19 cellular contexts compared by ENCODE assay signal in the genomic region with DNA sequence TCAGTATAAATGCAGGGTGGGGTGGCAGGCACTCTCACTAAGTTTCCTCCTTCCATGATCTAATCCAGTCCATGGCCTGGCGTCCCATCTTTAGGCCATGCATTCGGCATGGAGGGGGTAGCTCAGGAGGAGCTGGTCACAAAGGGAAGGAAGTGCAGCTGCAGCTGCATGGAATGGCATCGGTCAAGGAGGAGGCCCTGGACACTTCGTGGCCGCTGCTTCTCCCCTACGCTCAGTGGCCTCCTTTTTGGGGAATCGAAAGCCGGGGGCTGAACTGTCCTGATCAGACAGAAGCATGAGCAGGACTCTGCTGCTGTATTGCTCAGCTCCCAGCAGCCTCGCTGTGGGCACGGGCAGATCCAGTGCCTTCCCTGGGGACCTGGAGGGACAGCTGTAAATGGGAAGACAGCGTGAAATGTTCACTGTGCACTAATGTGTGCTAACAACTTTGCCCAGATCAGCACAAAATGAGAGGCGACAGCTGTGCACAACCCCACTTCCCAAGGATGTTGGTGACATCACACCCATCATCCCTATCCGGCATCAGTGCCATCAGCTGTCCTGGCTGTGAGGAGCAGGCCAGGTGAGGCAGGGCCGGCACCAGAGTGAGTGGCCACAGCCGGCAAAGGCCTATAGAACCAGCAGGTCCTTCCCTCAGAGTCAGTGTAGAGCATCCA.
"Had no signal": no experiment of that assay in that cellular context is flagged by ENCODE, and none has a peak within 500 bp of the region (broad histone marks: within the 10 kb centered on the region; RNA-seq: fewer than 3 reads in every experiment).

No MANE protein-coding gene starts in this region.

- H3K4me3 ChIP-seq: coronary artery, smooth muscle cell, tibial artery, upper lobe of left lung, vagina had no signal

- ATAC-seq: left cardiac atrium; left ventricle myocardium superior; naive thymus-derived CD4-positive, alpha-beta T cell; right cardiac atrium had no signal

- DNase-seq: effector CD4-positive, alpha-beta T cell; endodermal cell; erythroblast; foreskin melanocyte; immature natural killer cell; kidney; left cardiac atrium; left ventricle myocardium superior; mesendoderm; naive thymus-derived CD4-positive, alpha-beta T cell; right cardiac atrium; stimulated activated CD4-positive, alpha-beta T cell treated with anti-CD3 and anti-CD28 coated beads, Interleukin-2, amount 100 ng/mL, for 48 hours; stimulated activated naive CD4-positive, alpha-beta T cell treated with Interleukin-2 at 50 U/mL for 16 hours; tibial artery; upper lobe of left lung had no signal

- H3K36me3 ChIP-seq: tibial artery, upper lobe of left lung, vagina had no signal

- H3K4me1 ChIP-seq: tibial artery, upper lobe of left lung, vagina had no signal

- H3K4me1 Mint-ChIP-seq: endodermal cell; immature natural killer cell; naive thymus-derived CD4-positive, alpha-beta T cell had no signal

- H3K27ac ChIP-seq: coronary artery, tibial artery, upper lobe of left lung, vagina had no signal

- H3K27ac Mint-ChIP-seq: endodermal cell; immature natural killer cell; naive thymus-derived CD4-positive, alpha-beta T cell; nephron progenitor cell had no signal

- H3K9me3 Mint-ChIP-seq: endodermal cell, immature natural killer cell, nephron progenitor cell had no signal

- H3K27me3 ChIP-seq: tibial artery, upper lobe of left lung, vagina had no signal

- H3K9me3 ChIP-seq: tibial artery, upper lobe of left lung, vagina had no signal

- H3K4me3 Mint-ChIP-seq: endodermal cell; immature natural killer cell; naive thymus-derived CD4-positive, alpha-beta T cell; nephron progenitor cell had no signal
